ENCODE assay signal across 17 cellular contexts in genomic region chr1:29744684-29745490, GRCh38.
DNase-seq lines count a peak whose midpoint lies in the region; ATAC-seq, FAIRE-seq and TF ChIP-seq lines count a peak whose summit lies in the region.
"Had no signal": no experiment of that assay in that cellular context is flagged by ENCODE, and none has a peak within 500 bp of the region (broad histone marks: within the 10 kb centered on the region; RNA-seq: fewer than 3 reads in every experiment).

No MANE protein-coding gene starts in this region.

- peaks cover 2 to 12% of the 10 kb centered on the region in 2 donors for H3K27me3 Mint-ChIP-seq in stimulated activated naive B cell treated with anti-CD40 and anti-IgM and Interleukin-4, amounts not matched to agents 10 μg/mL and 1 μg/mL and 100 μg/mL, for 72 hours
- H3K27me3 Mint-ChIP-seq: CD4-positive, CD25-positive, alpha-beta regulatory T cell had no signal

- CTCF ChIA-PET in HepG2 (lab: Yijun Ruan, JAX; ENCODE audit: low intra/inter-chr PET ratio, low total read pairs) (no interaction called here), K562 (lab: Yijun Ruan, JAX; ENCODE audit: low intra/inter-chr PET ratio) (no interaction called here)

- no peaks in the 10 kb centered on the region for H3K9me3 Mint-ChIP-seq in stimulated activated naive B cell treated with anti-CD40 and anti-IgM and Interleukin-4, amounts not matched to agents 10 μg/mL and 1 μg/mL and 100 μg/mL, for 72 hours
- H3K9me3 Mint-ChIP-seq: CD4-positive, CD25-positive, alpha-beta regulatory T cell; HFFc6 had no signal

- H3K27ac ChIP-seq in HepG2 (ENCODE audit: extremely low read length, insufficient read depth, low read length): no peak overlapping the region
- no peak overlapping the region for H3K27ac ChIP-seq in right lobe of liver
- H3K27ac ChIP-seq in K562 (ENCODE audit: extremely low read depth, low read depth, low read length): no peak overlapping the region
- H3K27ac ChIP-seq: BLaER1, GM23248 had no signal

- H3K4me1 ChIP-seq in HepG2 (ENCODE audit: insufficient read depth, low read length) (no peaks in the 10 kb centered on the region), right lobe of liver (no peaks in the 10 kb centered on the region), K562 (replicated peaks in 1 of 2; ENCODE audit: control insufficient read depth in 2 of 2, insufficient read depth in 2 of 2, low read length in 2 of 2) (no peaks in the 10 kb centered on the region)
- H3K4me1 ChIP-seq: BLaER1, HAP-1 had no signal

- H3K36me3 Mint-ChIP-seq in stimulated activated naive B cell treated with anti-CD40 and anti-IgM and Interleukin-4, amounts not matched to agents 10 μg/mL and 1 μg/mL and 100 μg/mL, for 72 hours: no peaks in the 10 kb centered on the region
- H3K36me3 Mint-ChIP-seq: CD4-positive, CD25-positive, alpha-beta regulatory T cell had no signal

- no peak for FAIRE-seq in HepG2 (lab: Jason Lieb, UNC)
- FAIRE-seq in K562 (lab: Jason Lieb, UNC): no peak
- FAIRE-seq: HTR-8/SVneo had no signal

- POLR2A ChIA-PET in HepG2 (lab: Yijun Ruan, JAX): no interaction called here
- POLR2A ChIA-PET in K562 (lab: Yijun Ruan, JAX): interaction anchor here (0.7 kb wide), 1 partner anchor 298 kb away, joined by 3 read pairs; no protein-coding TSS in a partner anchor

- no peak for ATAC-seq in HepG2
- ATAC-seq in right lobe of liver: no peak
- no peak for ATAC-seq in K562
- no peak for ATAC-seq in GM18868 (IDR thresholded peaks at IDR 0.05; ENCODE audit: unreplicated experiment)
- no peak for ATAC-seq in stimulated activated naive B cell treated with anti-CD40 and anti-IgM and Interleukin-4, amounts not matched to agents 10 μg/mL and 1 μg/mL and 100 μg/mL, for 72 hours (replicated peaks)

- no peaks in the 10 kb centered on the region for H3K36me3 ChIP-seq in HepG2 (replicated peaks in 1 of 2; ENCODE audit: control insufficient read depth in 1 of 2, insufficient read depth in 2 of 2, low read length in 2 of 2)
- H3K36me3 ChIP-seq in right lobe of liver: no peaks in the 10 kb centered on the region
- no peaks in the 10 kb centered on the region for H3K36me3 ChIP-seq in K562 (ENCODE audit: control insufficient read depth, insufficient read depth, low read length)
- H3K36me3 ChIP-seq: BLaER1, HAP-1 had no signal

- no peaks in the 10 kb centered on the region for H4K20me1 ChIP-seq in HepG2 (ENCODE audit: insufficient read depth, low read length)
- peaks cover 7% of the 10 kb centered on the region; the same call in 1 of the 2 replicates for H4K20me1 ChIP-seq in K562 (replicated peaks; ENCODE audit: control insufficient read depth, insufficient read depth, low read length)

- DNase-seq in HepG2 (ENCODE audit: low spot score) (no peak), right lobe of liver (no peak), K562 (ENCODE audit: extremely low read depth in 1 of 4, low spot score in 3 of 4) (no peak), posterior vena cava (ENCODE audit: low spot score) (peak; percentile 47), NCI-H1694 treated with DMSO at 0.1 percent for 48 hours (lab: John Stamatoyannopoulos, UW) (no peak)
- no peak for DNase-seq in stimulated activated naive B cell treated with anti-CD40 and anti-IgM and Interleukin-4, amounts not matched to agents 10 μg/mL and 1 μg/mL and 100 μg/mL, for 72 hours
- DNase-seq: 8988T; AML-193; Calu3; CD4-positive, CD25-positive, alpha-beta regulatory T cell; DMS 273 treated with DMSO at 0.1 percent for 48 hours; GM23248; HFFc6 had no signal

- no peak overlapping the region for H3K4me3 Mint-ChIP-seq in stimulated activated naive B cell treated with anti-CD40 and anti-IgM and Interleukin-4, amounts not matched to agents 10 μg/mL and 1 μg/mL and 100 μg/mL, for 72 hours
- H3K4me3 Mint-ChIP-seq: CD4-positive, CD25-positive, alpha-beta regulatory T cell; HFFc6 had no signal

- BruUV-seq in HepG2 (replicated peaks; lab: Mats Ljungman, UMichigan) (no TSS peak), K562 (replicated peaks; lab: Mats Ljungman, UMichigan) (no TSS peak)

- in situ Hi-C loops in HepG2 (cut with HindIII; ENCODE audit: extremely low pct_ligation_motif_present, low pct_unique_long_range_greater_than_20kb): no loop called here
- in situ Hi-C loops in K562 (cut with MboI): no loop called here

- no peak for TF ChIP-seq POLR2A in HepG2 (IDR thresholded peaks at IDR 0.05; ENCODE audit: insufficient read depth in 1 of 2, low read depth in 2 of 2, low read length in 2 of 2)
- TF ChIP-seq POLR2A in right lobe of liver (IDR thresholded peaks at IDR 0.05): no peak
- TF ChIP-seq POLR2A in K562 (conservative IDR thresholded peaks at IDR 0.05): no peak

- H3K79me2 ChIP-seq in HepG2 (ENCODE audit: insufficient read depth, low read length) (no peaks in the 10 kb centered on the region), K562 (ENCODE audit: control insufficient read depth, insufficient read depth, low read length) (no peaks in the 10 kb centered on the region)

- no peaks in the 10 kb centered on the region for H3K4me1 Mint-ChIP-seq in stimulated activated naive B cell treated with anti-CD40 and anti-IgM and Interleukin-4, amounts not matched to agents 10 μg/mL and 1 μg/mL and 100 μg/mL, for 72 hours
- H3K4me1 Mint-ChIP-seq: CD4-positive, CD25-positive, alpha-beta regulatory T cell had no signal

- H3K27me3 ChIP-seq in HepG2 (ENCODE audit: control insufficient read depth in 1 of 2, insufficient read depth in 2 of 2, low read length in 2 of 2) (no peaks in the 10 kb centered on the region; a peak in 1 of 5 replicates), right lobe of liver (no peaks in the 10 kb centered on the region), K562 (ENCODE audit: control insufficient read depth in 2 of 2, insufficient read depth in 2 of 2, low read length in 2 of 2) (no peaks in the 10 kb centered on the region)
- H3K27me3 ChIP-seq: BLaER1 had no signal

- TF ChIP-seq EP300 in HepG2 (IDR thresholded peaks at IDR 0.05; ENCODE audit: low read depth in 2 of 2, low read length in 2 of 2): no peak
- TF ChIP-seq EP300 in HepG2 (CRISPR knock-in tag; IDR thresholded peaks at IDR 0.05; ENCODE audit: borderline replicate concordance): no peak
- no peak for TF ChIP-seq EP300 in K562 (IDR thresholded peaks at IDR 0.05; ENCODE audit: low read length)

- H3K4me2 ChIP-seq in HepG2 (ENCODE audit: low read depth, low read length) (no peak overlapping the region), K562 (ENCODE audit: insufficient read depth, low read length) (no peak overlapping the region)
- H3K4me2 ChIP-seq: BLaER1 had no signal

- H3K9ac ChIP-seq in HepG2 (ENCODE audit: insufficient read depth, low read depth, low read length): no peak overlapping the region
- no peak overlapping the region for H3K9ac ChIP-seq in K562 (ENCODE audit: insufficient read depth in 1 of 2, low read depth in 2 of 2, low read length in 2 of 2)
- H3K9ac ChIP-seq: BLaER1, GM23248 had no signal

- no peaks in the 10 kb centered on the region for H3K9me1 ChIP-seq in K562 (ENCODE audit: control insufficient read depth, insufficient read depth, low read length)

- TF ChIP-seq CTCF in HepG2 (CRISPR knock-in tag; IDR thresholded peaks at IDR 0.05): no peak
- TF ChIP-seq CTCF in right lobe of liver (IDR thresholded peaks at IDR 0.05): no peak
- TF ChIP-seq CTCF in K562 (IDR thresholded peaks at IDR 0.05 in 2 of 3, conservative IDR thresholded peaks at IDR 0.05 in 1 of 3; ENCODE audit: insufficient read depth in 2 of 3, low read depth in 1 of 3, low read length in 3 of 3): no peak

- no peak for TF ChIP-seq RAD21 in HepG2 (CRISPR knock-in tag; IDR thresholded peaks at IDR 0.05)
- TF ChIP-seq RAD21 in K562 (CRISPR knock-in tag; conservative IDR thresholded peaks at IDR 0.05 in 1 of 2, IDR thresholded peaks at IDR 0.05 in 1 of 2): no peak

- H3K9me3 ChIP-seq in HepG2 (ENCODE audit: low read length) (no peaks in the 10 kb centered on the region), right lobe of liver (no peaks in the 10 kb centered on the region), K562 (replicated peaks; ENCODE audit: control insufficient read depth, insufficient read depth, low read depth, low read length) (no peaks in the 10 kb centered on the region)
- H3K9me3 ChIP-seq: BLaER1, HAP-1 had no signal

- H3K4me3 ChIP-seq in HepG2 (replicated peaks in 1 of 3; ENCODE audit: insufficient read depth in 1 of 3, low read depth in 2 of 3, low read length in 3 of 3) (no peak overlapping the region), right lobe of liver (no peak overlapping the region), K562 (no peak overlapping the region)
- H3K4me3 ChIP-seq: BLaER1, GM23248, HAP-1 had no signal

- intact Hi-C loops in HepG2 (cut with micrococcal nuclease; ENCODE audit: unreplicated experiment): no loop called here
- intact Hi-C loops in right lobe of liver (cut with DNase I): no loop called here
- intact Hi-C loops in K562 (cut with micrococcal nuclease): no loop called here
- intact Hi-C loops in posterior vena cava (cut with DNase I): no loop called here

- H3K27ac Mint-ChIP-seq in stimulated activated naive B cell treated with anti-CD40 and anti-IgM and Interleukin-4, amounts not matched to agents 10 μg/mL and 1 μg/mL and 100 μg/mL, for 72 hours: no peak overlapping the region
- H3K27ac Mint-ChIP-seq: HFFc6 had no signal

- 7% methylated on average over 5 of the region's 6 CpGs for WGBS in HepG2 (ENCODE audit: low lambda C conversion rate)
- WGBS in right lobe of liver (ENCODE audit: insufficient coverage, low coverage, low lambda C conversion rate, missing lambda C conversion rate): 50% methylated on average over 3 of the region's 6 CpGs
- 0% methylated on average over 6 of the region's 6 CpGs for WGBS in K562 (ENCODE audit: insufficient coverage, low coverage, missing lambda C conversion rate)

- H2AFZ ChIP-seq in HepG2 (ENCODE audit: low read length) (no peak overlapping the region), K562 (ENCODE audit: low read depth, low read length) (no peak overlapping the region)
- H2AFZ ChIP-seq: GM23248 had no signal

TF ChIP-seq in HepG2, 621 proteins besides CTCF, POLR2A, EP300 and RAD21:
- TF ChIP-seq HMGA1 (CRISPR knock-in tag; conservative IDR thresholded peaks at IDR 0.05) (no peak), ZNF768 (CRISPR knock-in tag; IDR thresholded peaks at IDR 0.05) (peak; percentile 83)

TF ChIP-seq in K562, 482 proteins besides CTCF, POLR2A, EP300 and RAD21:
- TF ChIP-seq ETS2 (tag; IDR thresholded peaks at IDR 0.05; ENCODE audit: borderline replicate concordance, poor library complexity, severe bottlenecking): no peak
- TF ChIP-seq KDM4B (IDR thresholded peaks at IDR 0.05; ENCODE audit: borderline replicate concordance in 2 of 2, low read depth in 1 of 2): no peak
- no peak for TF ChIP-seq SAFB2 (IDR thresholded peaks at IDR 0.05; ENCODE audit: borderline replicate concordance, low read depth, low read length, severe bottlenecking)
- TF ChIP-seq SMARCA5 (IDR thresholded peaks at IDR 0.05): peak; percentile 38; the same call in 1 of the 2 replicates
- TF ChIP-seq ZFP36 (IDR thresholded peaks at IDR 0.05; ENCODE audit: low read depth, low read length, partially characterized antibody): peak; percentile 62
- TF ChIP-seq CCAR2 (IDR thresholded peaks at IDR 0.05; ENCODE audit: low read depth, low read length): no peak
- peak; percentile 66 for TF ChIP-seq RBM25 (IDR thresholded peaks at IDR 0.05; ENCODE audit: low read depth, low read length, severe bottlenecking)
- no peak for TF ChIP-seq ZEB2 (IDR thresholded peaks at IDR 0.05)
- TF ChIP-seq ZKSCAN8 (CRISPR knock-in tag; IDR thresholded peaks at IDR 0.05): no peak

Comparison
In these comparisons a context has a peak if more than half of its experiments do, and no peak if none do; other contexts are left out.
1. Of the 241 proteins assayed by ChIP-seq in both HepG2 and K562: peak only in HepG2: none; only in K562: ZFP36; in both: none; in neither: 240.